2 cellular contexts compared by ENCODE assay signal in the genomic region with DNA sequence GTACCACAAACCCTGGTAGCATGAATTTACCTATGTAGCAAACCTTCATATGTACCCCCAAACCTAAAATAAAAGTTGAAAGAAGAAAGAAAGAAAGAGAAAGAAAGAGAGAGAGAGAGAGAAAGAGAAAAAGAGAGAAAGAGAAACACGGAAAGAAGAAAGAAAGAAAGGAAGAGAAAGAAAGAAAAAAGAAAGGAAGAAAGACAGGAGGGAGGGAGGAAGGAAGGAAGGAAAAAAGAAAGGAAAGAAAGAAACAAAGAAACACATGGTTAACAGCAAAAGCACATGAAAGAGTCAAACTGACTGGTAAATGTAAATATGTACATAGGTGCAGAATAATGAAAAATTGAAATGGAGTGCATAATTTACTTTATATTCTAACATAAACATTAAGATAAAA.
TF ChIP-seq lines count a peak whose summit lies in the region.

No MANE protein-coding gene starts in this region.

TF ChIP-seq in GM23338, 12 proteins besides CTCF, POLR2A, EP300 and RAD21 (continues in another document):
- TF ChIP-seq, protein P1, sequence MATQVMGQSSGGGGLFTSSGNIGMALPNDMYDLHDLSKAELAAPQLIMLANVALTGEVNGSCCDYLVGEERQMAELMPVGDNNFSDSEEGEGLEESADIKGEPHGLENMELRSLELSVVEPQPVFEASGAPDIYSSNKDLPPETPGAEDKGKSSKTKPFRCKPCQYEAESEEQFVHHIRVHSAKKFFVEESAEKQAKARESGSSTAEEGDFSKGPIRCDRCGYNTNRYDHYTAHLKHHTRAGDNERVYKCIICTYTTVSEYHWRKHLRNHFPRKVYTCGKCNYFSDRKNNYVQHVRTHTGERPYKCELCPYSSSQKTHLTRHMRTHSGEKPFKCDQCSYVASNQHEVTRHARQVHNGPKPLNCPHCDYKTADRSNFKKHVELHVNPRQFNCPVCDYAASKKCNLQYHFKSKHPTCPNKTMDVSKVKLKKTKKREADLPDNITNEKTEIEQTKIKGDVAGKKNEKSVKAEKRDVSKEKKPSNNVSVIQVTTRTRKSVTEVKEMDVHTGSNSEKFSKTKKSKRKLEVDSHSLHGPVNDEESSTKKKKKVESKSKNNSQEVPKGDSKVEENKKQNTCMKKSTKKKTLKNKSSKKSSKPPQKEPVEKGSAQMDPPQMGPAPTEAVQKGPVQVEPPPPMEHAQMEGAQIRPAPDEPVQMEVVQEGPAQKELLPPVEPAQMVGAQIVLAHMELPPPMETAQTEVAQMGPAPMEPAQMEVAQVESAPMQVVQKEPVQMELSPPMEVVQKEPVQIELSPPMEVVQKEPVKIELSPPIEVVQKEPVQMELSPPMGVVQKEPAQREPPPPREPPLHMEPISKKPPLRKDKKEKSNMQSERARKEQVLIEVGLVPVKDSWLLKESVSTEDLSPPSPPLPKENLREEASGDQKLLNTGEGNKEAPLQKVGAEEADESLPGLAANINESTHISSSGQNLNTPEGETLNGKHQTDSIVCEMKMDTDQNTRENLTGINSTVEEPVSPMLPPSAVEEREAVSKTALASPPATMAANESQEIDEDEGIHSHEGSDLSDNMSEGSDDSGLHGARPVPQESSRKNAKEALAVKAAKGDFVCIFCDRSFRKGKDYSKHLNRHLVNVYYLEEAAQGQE (IDR thresholded peaks at IDR 0.05; ENCODE audit: unreplicated experiment) = no peak
- TF ChIP-seq CREB1 (CRISPR knock-in tag; IDR thresholded peaks at IDR 0.05; ENCODE audit: low read depth) (no peak), POLR2AphosphoS5 (IDR thresholded peaks at IDR 0.05; ENCODE audit: low read depth) (no peak), JUNB (IDR thresholded peaks at IDR 0.05; ENCODE audit: unreplicated experiment) (no peak), NANOG (IDR thresholded peaks at IDR 0.05; ENCODE audit: borderline replicate concordance) (no peak), STAT1 (IDR thresholded peaks at IDR 0.05; ENCODE audit: unreplicated experiment) (no peak), EZH2 (IDR thresholded peaks at IDR 0.05; ENCODE audit: low read depth, unreplicated experiment) (no peak), ZNF331 (CRISPR knock-in tag; IDR thresholded peaks at IDR 0.05; ENCODE audit: low read depth) (no peak)
- TF ChIP-seq, protein P2, sequence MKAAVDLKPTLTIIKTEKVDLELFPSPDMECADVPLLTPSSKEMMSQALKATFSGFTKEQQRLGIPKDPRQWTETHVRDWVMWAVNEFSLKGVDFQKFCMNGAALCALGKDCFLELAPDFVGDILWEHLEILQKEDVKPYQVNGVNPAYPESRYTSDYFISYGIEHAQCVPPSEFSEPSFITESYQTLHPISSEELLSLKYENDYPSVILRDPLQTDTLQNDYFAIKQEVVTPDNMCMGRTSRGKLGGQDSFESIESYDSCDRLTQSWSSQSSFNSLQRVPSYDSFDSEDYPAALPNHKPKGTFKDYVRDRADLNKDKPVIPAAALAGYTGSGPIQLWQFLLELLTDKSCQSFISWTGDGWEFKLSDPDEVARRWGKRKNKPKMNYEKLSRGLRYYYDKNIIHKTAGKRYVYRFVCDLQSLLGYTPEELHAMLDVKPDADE (IDR thresholded peaks at IDR 0.05) = no peak
- TF ChIP-seq, protein P3, sequence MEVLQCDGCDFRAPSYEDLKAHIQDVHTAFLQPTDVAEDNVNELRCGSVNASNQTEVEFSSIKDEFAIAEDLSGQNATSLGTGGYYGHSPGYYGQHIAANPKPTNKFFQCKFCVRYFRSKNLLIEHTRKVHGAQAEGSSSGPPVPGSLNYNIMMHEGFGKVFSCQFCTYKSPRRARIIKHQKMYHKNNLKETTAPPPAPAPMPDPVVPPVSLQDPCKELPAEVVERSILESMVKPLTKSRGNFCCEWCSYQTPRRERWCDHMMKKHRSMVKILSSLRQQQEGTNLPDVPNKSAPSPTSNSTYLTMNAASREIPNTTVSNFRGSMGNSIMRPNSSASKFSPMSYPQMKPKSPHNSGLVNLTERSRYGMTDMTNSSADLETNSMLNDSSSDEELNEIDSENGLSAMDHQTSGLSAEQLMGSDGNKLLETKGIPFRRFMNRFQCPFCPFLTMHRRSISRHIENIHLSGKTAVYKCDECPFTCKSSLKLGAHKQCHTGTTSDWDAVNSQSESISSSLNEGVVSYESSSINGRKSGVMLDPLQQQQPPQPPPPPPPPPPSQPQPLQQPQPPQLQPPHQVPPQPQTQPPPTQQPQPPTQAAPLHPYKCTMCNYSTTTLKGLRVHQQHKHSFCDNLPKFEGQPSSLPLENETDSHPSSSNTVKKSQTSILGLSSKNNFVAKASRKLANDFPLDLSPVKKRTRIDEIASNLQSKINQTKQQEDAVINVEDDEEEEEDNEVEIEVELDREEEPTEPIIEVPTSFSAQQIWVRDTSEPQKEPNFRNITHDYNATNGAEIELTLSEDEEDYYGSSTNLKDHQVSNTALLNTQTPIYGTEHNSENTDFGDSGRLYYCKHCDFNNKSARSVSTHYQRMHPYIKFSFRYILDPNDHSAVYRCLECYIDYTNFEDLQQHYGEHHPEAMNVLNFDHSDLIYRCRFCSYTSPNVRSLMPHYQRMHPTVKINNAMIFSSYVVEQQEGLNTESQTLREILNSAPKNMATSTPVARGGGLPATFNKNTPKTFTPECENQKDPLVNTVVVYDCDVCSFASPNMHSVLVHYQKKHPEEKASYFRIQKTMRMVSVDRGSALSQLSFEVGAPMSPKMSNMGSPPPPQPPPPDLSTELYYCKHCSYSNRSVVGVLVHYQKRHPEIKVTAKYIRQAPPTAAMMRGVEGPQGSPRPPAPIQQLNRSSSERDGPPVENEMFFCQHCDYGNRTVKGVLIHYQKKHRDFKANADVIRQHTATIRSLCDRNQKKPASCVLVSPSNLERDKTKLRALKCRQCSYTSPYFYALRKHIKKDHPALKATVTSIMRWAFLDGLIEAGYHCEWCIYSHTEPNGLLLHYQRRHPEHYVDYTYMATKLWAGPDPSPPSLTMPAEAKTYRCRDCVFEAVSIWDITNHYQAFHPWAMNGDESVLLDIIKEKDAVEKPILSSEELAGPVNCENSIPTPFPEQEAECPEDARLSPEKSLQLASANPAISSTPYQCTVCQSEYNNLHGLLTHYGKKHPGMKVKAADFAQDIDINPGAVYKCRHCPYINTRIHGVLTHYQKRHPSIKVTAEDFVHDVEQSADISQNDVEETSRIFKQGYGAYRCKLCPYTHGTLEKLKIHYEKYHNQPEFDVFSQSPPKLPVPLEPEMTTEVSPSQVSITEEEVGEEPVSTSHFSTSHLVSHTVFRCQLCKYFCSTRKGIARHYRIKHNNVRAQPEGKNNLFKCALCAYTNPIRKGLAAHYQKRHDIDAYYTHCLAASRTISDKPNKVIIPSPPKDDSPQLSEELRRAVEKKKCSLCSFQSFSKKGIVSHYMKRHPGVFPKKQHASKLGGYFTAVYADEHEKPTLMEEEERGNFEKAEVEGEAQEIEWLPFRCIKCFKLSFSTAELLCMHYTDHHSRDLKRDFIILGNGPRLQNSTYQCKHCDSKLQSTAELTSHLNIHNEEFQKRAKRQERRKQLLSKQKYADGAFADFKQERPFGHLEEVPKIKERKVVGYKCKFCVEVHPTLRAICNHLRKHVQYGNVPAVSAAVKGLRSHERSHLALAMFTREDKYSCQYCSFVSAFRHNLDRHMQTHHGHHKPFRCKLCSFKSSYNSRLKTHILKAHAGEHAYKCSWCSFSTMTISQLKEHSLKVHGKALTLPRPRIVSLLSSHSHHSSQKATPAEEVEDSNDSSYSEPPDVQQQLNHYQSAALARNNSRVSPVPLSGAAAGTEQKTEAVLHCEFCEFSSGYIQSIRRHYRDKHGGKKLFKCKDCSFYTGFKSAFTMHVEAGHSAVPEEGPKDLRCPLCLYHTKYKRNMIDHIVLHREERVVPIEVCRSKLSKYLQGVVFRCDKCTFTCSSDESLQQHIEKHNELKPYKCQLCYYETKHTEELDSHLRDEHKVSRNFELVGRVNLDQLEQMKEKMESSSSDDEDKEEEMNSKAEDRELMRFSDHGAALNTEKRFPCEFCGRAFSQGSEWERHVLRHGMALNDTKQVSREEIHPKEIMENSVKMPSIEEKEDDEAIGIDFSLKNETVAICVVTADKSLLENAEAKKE (CRISPR knock-in tag; IDR thresholded peaks at IDR 0.05) = no peak

TF ChIP-seq in H1, 55 proteins besides CTCF, POLR2A, EP300 and RAD21:
- no peak for TF ChIP-seq CTBP2 (IDR thresholded peaks at IDR 0.05; ENCODE audit: borderline replicate concordance, insufficient read depth, insufficient read length, low read length)
- TF ChIP-seq CEBPB (IDR thresholded peaks at IDR 0.05; ENCODE audit: low read depth, low read length) = no peak
- no peak for TF ChIP-seq KDM5A (IDR thresholded peaks at IDR 0.05; ENCODE audit: low read length)
- TF ChIP-seq SUZ12 (IDR thresholded peaks at IDR 0.05; ENCODE audit: low read length) = no peak
- TF ChIP-seq TAF7 (optimal IDR thresholded peaks at IDR 0.05; ENCODE audit: borderline replicate concordance, low read depth, low read length) = no peak
- TF ChIP-seq CBX8 (IDR thresholded peaks at IDR 0.05; ENCODE audit: borderline replicate concordance, low read depth, low read length) = no peak
- TF ChIP-seq SAP30 (IDR thresholded peaks at IDR 0.05; ENCODE audit: insufficient read depth, insufficient replicate concordance, low read length) = no peak
- no peak for TF ChIP-seq SP1 (IDR thresholded peaks at IDR 0.05; ENCODE audit: low read depth, low read length)
- no peak for TF ChIP-seq HDAC2 (IDR thresholded peaks at IDR 0.05; ENCODE audit: borderline replicate concordance in 1 of 2, low read depth in 2 of 2, low read length in 2 of 2)
